8 cellular contexts compared by ENCODE assay signal in the genomic region with DNA sequence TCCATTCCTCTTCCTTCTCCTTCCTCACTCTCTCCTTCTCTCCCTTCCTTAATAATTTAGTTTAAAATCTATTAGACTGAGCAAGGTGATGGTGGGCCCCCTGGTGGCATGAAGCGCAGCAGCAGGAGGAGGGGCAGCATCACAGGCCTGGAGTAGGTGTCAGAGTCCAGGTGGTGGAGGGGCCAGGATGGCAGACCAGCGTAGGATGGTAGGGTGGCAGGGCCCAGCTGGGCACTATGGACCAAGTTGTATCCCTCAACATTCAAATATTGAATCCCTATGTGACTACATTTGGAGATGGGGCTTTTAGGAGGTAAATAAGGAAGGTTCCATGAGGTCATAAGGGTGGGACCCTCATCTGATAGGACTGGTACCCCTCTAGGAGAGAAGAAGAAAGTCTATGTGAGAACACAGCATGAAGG.
DNase-seq lines count a peak whose midpoint lies in the region; ATAC-seq, FAIRE-seq and TF ChIP-seq lines count a peak whose summit lies in the region.

No MANE protein-coding gene starts in this region.

- DNase-seq in Ammon's horn (ENCODE audit: low spot score) (peak; percentile 67), HT-29 (ENCODE audit: low spot score) (peak; percentile 78), T-helper 9 cell (peak; percentile 46), GM12878 (ENCODE audit: low read depth, low spot score) (no peak), immature natural killer cell (peak; percentile 50 to 61 (median 60)), T1000 (lab: John Stamatoyannopoulos, UW) (no peak)
- peak; percentile 54 for DNase-seq in stimulated activated CD4-positive, alpha-beta T cell treated with anti-CD3 and anti-CD28 coated beads, Interleukin-1b, Interleukin-23, amount 100 ng/mL, for 48 hours

- H3K4me2 ChIP-seq in GM12878 (ENCODE audit: control insufficient read depth, insufficient read depth): no peak overlapping the region

- H3K36me3 Mint-ChIP-seq in immature natural killer cell: no peaks in the 10 kb centered on the region

- ATAC-seq in GM12878: peak; percentile 91
- ATAC-seq in HG02798 (IDR thresholded peaks at IDR 0.05; ENCODE audit: poor library complexity, unreplicated experiment): no peak

- H3K27me3 ChIP-seq in GM12878 (replicated peaks in 1 of 2; ENCODE audit: control insufficient read depth in 2 of 2, insufficient read depth in 2 of 2, low read length in 1 of 2): no peaks in the 10 kb centered on the region

- SMC1A ChIA-PET in GM12878 (lab: Charles Lee; ENCODE audit: uncharacterized antibody, unreplicated experiment): interaction anchor here (0.7 to 1.2 kb wide), 4 partner anchors 18 to 445 kb away, joined by 3 to 4 read pairs (median 3); no protein-coding TSS in a partner anchor

- peak; percentile 39 to 82 (median 66) for TF ChIP-seq CTCF in GM12878 (IDR thresholded peaks at IDR 0.05 in 2 of 3, conservative IDR thresholded peaks at IDR 0.05 in 1 of 3; ENCODE audit: control insufficient read depth in 2 of 3, extremely low read depth in 1 of 3, insufficient read depth in 1 of 3, low read depth in 3 of 3, low read length in 3 of 3)

- no peak for TF ChIP-seq POLR2A in GM12878 (IDR thresholded peaks at IDR 0.05; ENCODE audit: low read depth, low read length)

- H3K27me3 Mint-ChIP-seq in immature natural killer cell (ENCODE audit: low read depth in 3 of 3): peaks cover 2 to 5% (median 4%) of the 10 kb centered on the region in 3 donors

- no peaks in the 10 kb centered on the region; the same call in 1 of the 2 replicates for H3K4me1 ChIP-seq in GM12878 (ENCODE audit: control insufficient read depth, insufficient read depth, low read length)

- H3K79me2 ChIP-seq in GM12878 (ENCODE audit: control insufficient read depth, insufficient read depth, low read length): no peaks in the 10 kb centered on the region

- CTCF ChIA-PET in GM12878 (lab: Yijun Ruan, JAX): interaction anchor here (1.0 to 1.9 kb wide), 2 partner anchors 225 to 282 kb away, joined by 4 to 13 read pairs; no protein-coding TSS in a partner anchor

- no peak overlapping the region for H3K27ac Mint-ChIP-seq in immature natural killer cell

- no peak overlapping the region for H3K4me3 Mint-ChIP-seq in immature natural killer cell

- H3K9ac ChIP-seq in GM12878 (ENCODE audit: control insufficient read depth, insufficient read depth, low read length): no peak overlapping the region

- H3K4me1 Mint-ChIP-seq in immature natural killer cell: no peaks in the 10 kb centered on the region

- POLR2A ChIA-PET in GM12878 (lab: Charles Lee): no interaction called here

- peak; percentile 72 for TF ChIP-seq RAD21 in GM12878 (IDR thresholded peaks at IDR 0.05; ENCODE audit: insufficient read depth, low read depth, low read length)

- 18% methylated on average over 2 of the region's 2 CpGs for WGBS in GM12878 (ENCODE audit: insufficient coverage, insufficient replicate concordance, low lambda C conversion rate, missing lambda C conversion rate)

- H2AFZ ChIP-seq in GM12878 (ENCODE audit: control insufficient read depth, low read depth, low read length): no peak overlapping the region

- H3K4me3 ChIP-seq in GM12878: no peak overlapping the region

- no peak for TF ChIP-seq EP300 in GM12878 (IDR thresholded peaks at IDR 0.05; ENCODE audit: borderline replicate concordance in 1 of 2, control insufficient read depth in 1 of 2, low read depth in 2 of 2, low read length in 2 of 2)

- no peaks in the 10 kb centered on the region; the same call in 2 of the 3 replicates for H3K9me3 ChIP-seq in GM12878 (replicated peaks; ENCODE audit: control insufficient read depth, insufficient read depth, low read length)

- no peak for FAIRE-seq in GM12878 (lab: Jason Lieb, UNC)

- H3K9me3 Mint-ChIP-seq in immature natural killer cell: no peaks in the 10 kb centered on the region

- no peaks in the 10 kb centered on the region for H3K36me3 ChIP-seq in GM12878 (ENCODE audit: control insufficient read depth in 2 of 2, insufficient read depth in 2 of 2, low read length in 1 of 2)

- no peak overlapping the region for H3K27ac ChIP-seq in GM12878 (ENCODE audit: control insufficient read depth, insufficient read depth)

- H4K20me1 ChIP-seq in GM12878 (ENCODE audit: control insufficient read depth, insufficient read depth): no peaks in the 10 kb centered on the region

- RAD21 ChIA-PET in GM12878 (lab: Charles Lee; ENCODE audit: unreplicated experiment): no interaction called here

- no TSS peak for BruUV-seq in GM12878 (replicated peaks; lab: Mats Ljungman, UMichigan)

- intact Hi-C loops in GM12878 (cut with micrococcal nuclease; ENCODE audit: unreplicated experiment): loop anchor here (1.0 to 10.0 kb wide), 2 partner anchors 225 to 674 kb away; no protein-coding TSS in a partner anchor

- in situ Hi-C loops in GM12878 (cut with MboI): no loop called here

TF ChIP-seq in GM12878, 131 proteins besides CTCF, POLR2A, EP300 and RAD21:
- TF ChIP-seq ZNF384 (IDR thresholded peaks at IDR 0.05; ENCODE audit: borderline replicate concordance, low read depth, low read length) (no peak), IRF4 (IDR thresholded peaks at IDR 0.05; ENCODE audit: low read depth, low read length) (no peak), CREB1 (IDR thresholded peaks at IDR 0.05; ENCODE audit: low read depth) (no peak), ZNF274 (IDR thresholded peaks at IDR 0.05; ENCODE audit: insufficient read depth, insufficient read length) (no peak), SMC3 (IDR thresholded peaks at IDR 0.05; ENCODE audit: borderline replicate concordance, low read length) (peak; percentile 51; the same call in 1 of the 2 replicates), RCOR1 (conservative IDR thresholded peaks at IDR 0.05; ENCODE audit: low read depth, low read length) (no peak), YY1 (IDR thresholded peaks at IDR 0.05; ENCODE audit: low read depth, low read length) (peak; percentile 41; the same call in 1 of the 2 replicates), MYB (IDR thresholded peaks at IDR 0.05; ENCODE audit: borderline replicate concordance, low read depth, low read length) (no peak), STAT3 (IDR thresholded peaks at IDR 0.05; ENCODE audit: low read depth, low read length) (no peak), RELA (IDR thresholded peaks at IDR 0.05; ENCODE audit: borderline replicate concordance, partially characterized antibody) (no peak)
TF ChIP-seq in GM12878: peak in this region for 2.

Comparison
In these comparisons a context has a peak if more than half of its experiments do, and no peak if none do; other contexts are left out.
1. DNase-seq: peak in Ammon's horn (single experiment), HT-29 (single experiment), T-helper 9 cell (single experiment), immature natural killer cell (3 of 3) and stimulated activated CD4-positive, alpha-beta T cell treated with anti-CD3 and anti-CD28 coated beads, Interleukin-1b, Interleukin-23, amount 100 ng/mL, for 48 hours (single experiment); none in GM12878 (single experiment) and T1000 (single experiment).